In the genomic region with DNA sequence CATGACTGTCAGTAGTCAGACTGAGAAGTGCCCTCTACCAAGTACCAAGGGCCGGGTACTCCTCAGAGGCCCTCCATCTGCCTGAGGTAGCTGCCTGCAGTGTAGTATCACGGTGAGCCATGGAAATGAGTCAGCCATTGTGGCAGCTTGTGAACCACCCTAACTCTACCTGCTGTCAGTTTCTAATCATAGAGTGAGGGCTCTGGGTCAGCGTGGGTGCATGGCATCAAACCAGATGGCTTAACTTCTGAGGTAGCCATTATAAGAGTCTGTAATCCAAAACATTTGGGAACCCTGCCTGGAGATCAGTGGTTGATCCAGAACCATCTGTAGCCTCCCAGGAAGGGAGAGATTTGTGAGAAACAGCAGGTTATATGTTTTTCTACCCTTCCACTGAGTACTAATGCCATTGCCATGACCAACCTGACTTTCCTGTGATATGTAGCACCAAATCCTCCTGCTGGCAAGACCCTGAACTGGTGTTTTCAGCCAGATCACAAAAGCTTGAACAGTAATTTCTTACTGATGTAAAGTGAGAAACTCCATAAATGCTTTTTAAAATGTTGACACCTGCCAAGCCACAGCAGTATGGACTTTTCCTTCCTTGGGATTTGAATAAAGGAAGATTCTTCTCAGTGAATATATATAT, we compare ENCODE assay signal across 12 cellular contexts. TPM values are rescaled to one million over a fixed set of nuclear protein-coding genes. Genes with fewer than 3 reads are reported as not detected.
DNase-seq lines count a peak whose midpoint lies in the region; ATAC-seq and TF ChIP-seq lines count a peak whose summit lies in the region.
"Had no signal": no experiment of that assay in that cellular context is flagged by ENCODE, and none has a peak within 500 bp of the region (broad histone marks: within the 10 kb centered on the region; RNA-seq: fewer than 3 reads in every experiment).

No MANE protein-coding gene starts in this region.

- TF ChIP-seq CTCF in AG09309 (IDR thresholded peaks at IDR 0.05; ENCODE audit: control insufficient read depth, insufficient read depth, low read depth, low read length, missing control alignments) (peak; percentile 27), H9 (conservative IDR thresholded peaks at IDR 0.05) (peak; percentile 33; the same call in 2 of the 3 replicates), left lung (IDR thresholded peaks at IDR 0.05) (no peak)

- no peak overlapping the region for H3K4me3 Mint-ChIP-seq in H9

- no peak overlapping the region for H2AFZ ChIP-seq in H9 (ENCODE audit: low read length)

- no peak overlapping the region for H3K4ac ChIP-seq in H9 (ENCODE audit: low read depth, low read length)

- H3K79me1 ChIP-seq in H9 (ENCODE audit: insufficient read depth, low read depth, low read length, poor library complexity, severe bottlenecking) = no peaks in the 10 kb centered on the region

- H4K8ac ChIP-seq in H9 (replicated peaks; ENCODE audit: insufficient read length, low read depth, low read length) = no peak overlapping the region

- no CpG with 5 or more reads among the region's 3 CpGs for WGBS in H9 (ENCODE audit: extremely low coverage, insufficient read length, low lambda C conversion rate)

- no peak overlapping the region for H3K23ac ChIP-seq in H9 (ENCODE audit: insufficient read length, low read depth, low read length)

- H3K4me3 ChIP-seq in AG09309 (ENCODE audit: control insufficient read depth, low read depth, low read length) (no peak overlapping the region), left lung (no peak overlapping the region)
- H3K4me3 ChIP-seq: smooth muscle cell, tibial nerve had no signal

- H3K18ac ChIP-seq in H9 (ENCODE audit: insufficient read length, low read depth, low read length) = no peak overlapping the region

- H4K5ac ChIP-seq in H9 (ENCODE audit: insufficient read length, low read depth, low read length) = no peak overlapping the region

- no peak overlapping the region for H3K56ac ChIP-seq in H9 (ENCODE audit: insufficient read length, low read depth, low read length)

- peaks cover 9 to 11% of the 10 kb centered on the region in 2 experiments for H3K4me1 Mint-ChIP-seq in H9

- no peak overlapping the region for H4K91ac ChIP-seq in H9 (ENCODE audit: insufficient read length, low read depth, low read length)

- H2BK120ac ChIP-seq in H9 (ENCODE audit: low read depth, low read length, poor library complexity, severe bottlenecking) = no peak overlapping the region

- intact Hi-C loops in left lung (cut with DNase I) = no loop called here

- H3T11ph ChIP-seq in H9 (ENCODE audit: low read length) = no peak overlapping the region

- peaks cover 0 to 4% (median 2%) of the 10 kb centered on the region in 3 experiments; a peak in 3 of 7 replicates for H3K36me3 Mint-ChIP-seq in H9 (ENCODE audit: insufficient read depth in 1 of 3, low read depth in 3 of 3)

- H2BK15ac ChIP-seq in H9 (ENCODE audit: low read depth, low read length) = no peak overlapping the region

- no peaks in the 10 kb centered on the region for H3K79me2 ChIP-seq in H9 (ENCODE audit: insufficient read depth, low read length)

- peaks cover 0 to 40% of the 10 kb centered on the region in 2 donors for H3K36me3 ChIP-seq in left lung

- no peak overlapping the region for H2BK5ac ChIP-seq in H9 (ENCODE audit: insufficient read length, low read length)

- no peaks in the 10 kb centered on the region for H3K4me1 ChIP-seq in H9 (ENCODE audit: insufficient read depth, low read length)
- peaks cover 1 to 52% of the 10 kb centered on the region in 2 donors for H3K4me1 ChIP-seq in left lung

- ATAC-seq in left lung (peak; percentile 21), GM21529 (IDR thresholded peaks at IDR 0.05; ENCODE audit: unreplicated experiment) (no peak), GM18873 (IDR thresholded peaks at IDR 0.05; ENCODE audit: low FRiP score, unreplicated experiment) (no peak), HG03342 (IDR thresholded peaks at IDR 0.05; ENCODE audit: unreplicated experiment) (no peak)

- H3K27ac ChIP-seq in H9 (ENCODE audit: insufficient read length, low read depth, low read length) = no peak overlapping the region
- peak overlapping the region; percentile 7 to 65 for H3K27ac ChIP-seq in left lung
- H3K27ac ChIP-seq: tibial nerve had no signal

- no peak overlapping the region for H2AK5ac ChIP-seq in H9 (ENCODE audit: insufficient read length, low read length)

- H3K9me3 Mint-ChIP-seq in H9 = no peaks in the 10 kb centered on the region

- H2BK12ac ChIP-seq in H9 (ENCODE audit: insufficient read length, low read depth, low read length) = no peak overlapping the region

- no peak overlapping the region for H3K4me2 ChIP-seq in H9 (ENCODE audit: insufficient read depth, insufficient read length, low read length)
- H3K4me2 ChIP-seq: smooth muscle cell had no signal

- H3K9me3 ChIP-seq in H9 (ENCODE audit: control insufficient read depth, low read depth, low read length) (no peaks in the 10 kb centered on the region), left lung (no peaks in the 10 kb centered on the region)
- H3K9me3 ChIP-seq: tibial nerve had no signal

- H3K9ac ChIP-seq in H9 (ENCODE audit: extremely low read depth, insufficient read length, low read length) = no peak overlapping the region

- H3K23me2 ChIP-seq in H9 (ENCODE audit: insufficient read length, low read depth, low read length, poor library complexity, severe bottlenecking) = no peaks in the 10 kb centered on the region

- H3K27me3 ChIP-seq in H9 (ENCODE audit: insufficient read depth, low read length) (no peaks in the 10 kb centered on the region), left lung (no peaks in the 10 kb centered on the region)
- H3K27me3 ChIP-seq: tibial nerve had no signal

- H3K27me3 Mint-ChIP-seq in H9 (ENCODE audit: low read depth) = no peaks in the 10 kb centered on the region

- no peak overlapping the region for H3K27ac Mint-ChIP-seq in H9

- DNase-seq in AG09309 (ENCODE audit: low read depth) = no peak
- no peak for DNase-seq in H9
- peak; percentile 16 for DNase-seq in astrocyte of the hippocampus (ENCODE audit: low read depth, low spot score)
- no peak for DNase-seq in left lung
- no peak for DNase-seq in ecto neural progenitor cell (ENCODE audit: low spot score)
- DNase-seq: activated CD4-positive, alpha-beta T cell treated with anti-CD3 and anti-CD28 coated beads for 4 hours; left cardiac atrium had no signal

- no peaks in the 10 kb centered on the region for H4K20me1 ChIP-seq in H9 (ENCODE audit: control insufficient read depth, insufficient read depth, insufficient read length)

- H3K14ac ChIP-seq in H9 (ENCODE audit: insufficient read depth, low read length) = no peak overlapping the region

- H2BK20ac ChIP-seq in H9 (ENCODE audit: low read depth, low read length, poor library complexity, severe bottlenecking) = no peak overlapping the region

RNA-seq across cellular contexts. Expression of a gene that starts 38.9 kb away (rescaled TPM):
- total RNA-seq in H9 (2021) (15.6 and 17.5 TPM in 2 replicates), left lung (100 to 1,000 TPM; 214 to 231 TPM)

Comparison
In these comparisons a context has a peak if more than half of its experiments do, and no peak if none do; other contexts are left out.
1. CTCF ChIP-seq: peak in AG09309 (single experiment) and H9 (single experiment); none in left lung (0 of 2).
2. RNA of a gene that starts 38.9 kb away (total RNA-seq): 214 to 231 TPM in left lung; 15.6 to 17.5 TPM in H9; every median in the first group is over 10 times any median in the second.